Comparison of ENCODE assay signal across 7 cellular contexts in the genomic region with DNA sequence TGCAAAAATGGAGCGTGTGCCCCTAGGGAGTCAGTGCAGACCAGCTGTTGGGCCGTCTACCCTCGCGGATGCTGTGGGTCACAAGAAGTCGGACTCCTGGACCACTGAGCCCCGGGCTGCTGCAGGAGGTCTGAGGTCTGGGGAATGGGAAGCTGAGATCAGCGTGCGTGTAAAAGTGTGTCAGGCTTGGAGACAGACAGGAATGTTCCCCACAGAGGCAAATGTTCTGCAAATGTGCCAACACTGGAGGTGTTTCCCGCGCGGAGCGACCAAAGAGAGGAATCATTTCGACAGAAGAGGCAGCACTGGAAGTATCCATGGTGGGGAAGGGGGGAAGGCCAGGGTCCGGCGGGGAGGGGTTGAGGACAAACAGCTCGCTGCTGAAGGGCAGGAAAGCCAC.
"Had no signal": no experiment of that assay in that cellular context is flagged by ENCODE, and none has a peak within 500 bp of the region (broad histone marks: within the 10 kb centered on the region; RNA-seq: fewer than 3 reads in every experiment).

No MANE protein-coding gene starts in this region.

- H3K36me3 Mint-ChIP-seq: IgD-negative memory B cell had no signal

- H3K27ac ChIP-seq: HL-60 had no signal

- H3K4me1 Mint-ChIP-seq: IgD-negative memory B cell had no signal

- DNase-seq: IMR-90, KBM-7, KG1 had no signal

- H3K4me3 ChIP-seq: K562 had no signal

- H3K27ac Mint-ChIP-seq: IgD-negative memory B cell had no signal

- ATAC-seq: HepG2, K562 had no signal

- H3K27me3 Mint-ChIP-seq: IgD-negative memory B cell had no signal
